1 cellular context compared by ENCODE assay signal in the genomic region with DNA sequence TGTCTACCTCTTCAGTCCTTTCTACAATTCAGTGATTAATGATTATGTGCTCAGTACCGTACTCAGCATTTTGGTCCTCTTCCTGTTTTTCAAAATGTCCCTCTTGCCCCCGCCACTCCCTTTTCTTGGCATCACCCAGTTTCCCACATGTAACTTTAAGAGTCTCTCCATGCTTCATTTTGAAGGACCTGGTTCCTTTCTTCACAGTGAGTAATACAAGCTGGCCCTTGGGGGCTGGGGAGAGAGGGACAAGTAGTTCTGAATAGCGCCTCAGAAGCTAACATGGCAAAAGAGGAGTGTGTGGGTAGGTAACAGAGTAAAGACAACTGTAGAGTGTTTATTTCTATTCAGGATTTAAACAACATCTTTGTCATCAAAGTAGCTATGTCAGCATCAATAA.
TF ChIP-seq lines count a peak whose summit lies in the region.

No MANE protein-coding gene starts in this region.

TF ChIP-seq in WTC11, 78 proteins besides CTCF, POLR2A, EP300 and RAD21 (continued from another document):
- TF ChIP-seq, protein P1, sequence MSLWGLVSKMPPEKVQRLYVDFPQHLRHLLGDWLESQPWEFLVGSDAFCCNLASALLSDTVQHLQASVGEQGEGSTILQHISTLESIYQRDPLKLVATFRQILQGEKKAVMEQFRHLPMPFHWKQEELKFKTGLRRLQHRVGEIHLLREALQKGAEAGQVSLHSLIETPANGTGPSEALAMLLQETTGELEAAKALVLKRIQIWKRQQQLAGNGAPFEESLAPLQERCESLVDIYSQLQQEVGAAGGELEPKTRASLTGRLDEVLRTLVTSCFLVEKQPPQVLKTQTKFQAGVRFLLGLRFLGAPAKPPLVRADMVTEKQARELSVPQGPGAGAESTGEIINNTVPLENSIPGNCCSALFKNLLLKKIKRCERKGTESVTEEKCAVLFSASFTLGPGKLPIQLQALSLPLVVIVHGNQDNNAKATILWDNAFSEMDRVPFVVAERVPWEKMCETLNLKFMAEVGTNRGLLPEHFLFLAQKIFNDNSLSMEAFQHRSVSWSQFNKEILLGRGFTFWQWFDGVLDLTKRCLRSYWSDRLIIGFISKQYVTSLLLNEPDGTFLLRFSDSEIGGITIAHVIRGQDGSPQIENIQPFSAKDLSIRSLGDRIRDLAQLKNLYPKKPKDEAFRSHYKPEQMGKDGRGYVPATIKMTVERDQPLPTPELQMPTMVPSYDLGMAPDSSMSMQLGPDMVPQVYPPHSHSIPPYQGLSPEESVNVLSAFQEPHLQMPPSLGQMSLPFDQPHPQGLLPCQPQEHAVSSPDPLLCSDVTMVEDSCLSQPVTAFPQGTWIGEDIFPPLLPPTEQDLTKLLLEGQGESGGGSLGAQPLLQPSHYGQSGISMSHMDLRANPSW (CRISPR knock-in tag; conservative IDR thresholded peaks at IDR 0.05; ENCODE audit: low read depth), result no peak
- TF ChIP-seq, protein P2, sequence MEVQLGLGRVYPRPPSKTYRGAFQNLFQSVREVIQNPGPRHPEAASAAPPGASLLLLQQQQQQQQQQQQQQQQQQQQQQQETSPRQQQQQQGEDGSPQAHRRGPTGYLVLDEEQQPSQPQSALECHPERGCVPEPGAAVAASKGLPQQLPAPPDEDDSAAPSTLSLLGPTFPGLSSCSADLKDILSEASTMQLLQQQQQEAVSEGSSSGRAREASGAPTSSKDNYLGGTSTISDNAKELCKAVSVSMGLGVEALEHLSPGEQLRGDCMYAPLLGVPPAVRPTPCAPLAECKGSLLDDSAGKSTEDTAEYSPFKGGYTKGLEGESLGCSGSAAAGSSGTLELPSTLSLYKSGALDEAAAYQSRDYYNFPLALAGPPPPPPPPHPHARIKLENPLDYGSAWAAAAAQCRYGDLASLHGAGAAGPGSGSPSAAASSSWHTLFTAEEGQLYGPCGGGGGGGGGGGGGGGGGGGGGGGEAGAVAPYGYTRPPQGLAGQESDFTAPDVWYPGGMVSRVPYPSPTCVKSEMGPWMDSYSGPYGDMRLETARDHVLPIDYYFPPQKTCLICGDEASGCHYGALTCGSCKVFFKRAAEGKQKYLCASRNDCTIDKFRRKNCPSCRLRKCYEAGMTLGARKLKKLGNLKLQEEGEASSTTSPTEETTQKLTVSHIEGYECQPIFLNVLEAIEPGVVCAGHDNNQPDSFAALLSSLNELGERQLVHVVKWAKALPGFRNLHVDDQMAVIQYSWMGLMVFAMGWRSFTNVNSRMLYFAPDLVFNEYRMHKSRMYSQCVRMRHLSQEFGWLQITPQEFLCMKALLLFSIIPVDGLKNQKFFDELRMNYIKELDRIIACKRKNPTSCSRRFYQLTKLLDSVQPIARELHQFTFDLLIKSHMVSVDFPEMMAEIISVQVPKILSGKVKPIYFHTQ (CRISPR knock-in tag; IDR thresholded peaks at IDR 0.05), result no peak
- TF ChIP-seq ZNF232 (CRISPR knock-in tag; IDR thresholded peaks at IDR 0.05) (no peak), PRRX2 (CRISPR knock-in tag; IDR thresholded peaks at IDR 0.05) (no peak)
- TF ChIP-seq, protein P3, sequence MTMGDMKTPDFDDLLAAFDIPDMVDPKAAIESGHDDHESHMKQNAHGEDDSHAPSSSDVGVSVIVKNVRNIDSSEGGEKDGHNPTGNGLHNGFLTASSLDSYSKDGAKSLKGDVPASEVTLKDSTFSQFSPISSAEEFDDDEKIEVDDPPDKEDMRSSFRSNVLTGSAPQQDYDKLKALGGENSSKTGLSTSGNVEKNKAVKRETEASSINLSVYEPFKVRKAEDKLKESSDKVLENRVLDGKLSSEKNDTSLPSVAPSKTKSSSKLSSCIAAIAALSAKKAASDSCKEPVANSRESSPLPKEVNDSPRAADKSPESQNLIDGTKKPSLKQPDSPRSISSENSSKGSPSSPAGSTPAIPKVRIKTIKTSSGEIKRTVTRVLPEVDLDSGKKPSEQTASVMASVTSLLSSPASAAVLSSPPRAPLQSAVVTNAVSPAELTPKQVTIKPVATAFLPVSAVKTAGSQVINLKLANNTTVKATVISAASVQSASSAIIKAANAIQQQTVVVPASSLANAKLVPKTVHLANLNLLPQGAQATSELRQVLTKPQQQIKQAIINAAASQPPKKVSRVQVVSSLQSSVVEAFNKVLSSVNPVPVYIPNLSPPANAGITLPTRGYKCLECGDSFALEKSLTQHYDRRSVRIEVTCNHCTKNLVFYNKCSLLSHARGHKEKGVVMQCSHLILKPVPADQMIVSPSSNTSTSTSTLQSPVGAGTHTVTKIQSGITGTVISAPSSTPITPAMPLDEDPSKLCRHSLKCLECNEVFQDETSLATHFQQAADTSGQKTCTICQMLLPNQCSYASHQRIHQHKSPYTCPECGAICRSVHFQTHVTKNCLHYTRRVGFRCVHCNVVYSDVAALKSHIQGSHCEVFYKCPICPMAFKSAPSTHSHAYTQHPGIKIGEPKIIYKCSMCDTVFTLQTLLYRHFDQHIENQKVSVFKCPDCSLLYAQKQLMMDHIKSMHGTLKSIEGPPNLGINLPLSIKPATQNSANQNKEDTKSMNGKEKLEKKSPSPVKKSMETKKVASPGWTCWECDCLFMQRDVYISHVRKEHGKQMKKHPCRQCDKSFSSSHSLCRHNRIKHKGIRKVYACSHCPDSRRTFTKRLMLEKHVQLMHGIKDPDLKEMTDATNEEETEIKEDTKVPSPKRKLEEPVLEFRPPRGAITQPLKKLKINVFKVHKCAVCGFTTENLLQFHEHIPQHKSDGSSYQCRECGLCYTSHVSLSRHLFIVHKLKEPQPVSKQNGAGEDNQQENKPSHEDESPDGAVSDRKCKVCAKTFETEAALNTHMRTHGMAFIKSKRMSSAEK (CRISPR knock-in tag; IDR thresholded peaks at IDR 0.05; ENCODE audit: borderline replicate concordance), result no peak
